8 cellular contexts compared by ENCODE assay signal in the genomic region with DNA sequence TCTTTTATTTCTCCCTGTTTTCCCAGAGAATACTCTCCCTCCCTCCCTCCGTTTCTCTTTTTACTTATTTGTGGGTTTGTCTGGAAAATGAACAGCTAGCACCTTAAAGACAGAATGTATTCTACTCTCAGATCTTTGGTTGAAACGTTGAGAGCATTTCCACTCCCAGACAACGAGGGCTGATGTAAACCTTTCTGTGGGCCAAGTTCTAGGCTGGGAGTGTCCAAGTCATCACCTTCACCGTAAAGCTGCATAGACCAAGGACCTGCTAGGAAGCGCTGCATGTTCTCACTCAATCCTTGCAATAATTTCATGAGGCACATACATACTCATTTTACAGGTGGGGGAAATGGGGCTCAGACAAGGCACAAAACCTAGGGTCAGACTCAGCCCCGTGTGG. TPM values are rescaled to one million over a fixed set of nuclear protein-coding genes. Genes with fewer than 3 reads are reported as not detected.
A peak's percentile ranks its signal among the peaks of the same experiment; 100 is the strongest.
DNase-seq lines count a peak whose midpoint lies in the region; ATAC-seq and TF ChIP-seq lines count a peak whose summit lies in the region.

No MANE protein-coding gene starts in this region.

- ATAC-seq in CD8-positive, alpha-beta T cell: peak; percentile 13
- ATAC-seq in effector memory CD8-positive, alpha-beta T cell (replicated peaks): peak; percentile 11
- ATAC-seq in HG02763 (IDR thresholded peaks at IDR 0.05; ENCODE audit: unreplicated experiment): no peak

- peak in 1 of 7 experiments; percentile 35 for DNase-seq in CD8-positive, alpha-beta T cell
- DNase-seq in RWPE1 (ENCODE audit: low spot score) (no peak), osteoblast (ENCODE audit: insufficient read length, low spot score, missing footprints) (peak; percentile 83), hypothalamus (lab: John Stamatoyannopoulos, UW) (no peak), AG08395 (ENCODE audit: low spot score) (no peak), NCI-H2171 (lab: John Stamatoyannopoulos, UW) (no peak)
- no peak for DNase-seq in effector memory CD8-positive, alpha-beta T cell

- H3K4me1 ChIP-seq in CD8-positive, alpha-beta T cell (ENCODE audit: insufficient read depth, low read length): peaks cover 98% of the 10 kb centered on the region
- peaks cover 94% of the 10 kb centered on the region for H3K4me1 ChIP-seq in osteoblast (ENCODE audit: insufficient read depth, low read length)

- H3K9me3 ChIP-seq in CD8-positive, alpha-beta T cell (ENCODE audit: low read length): no peaks in the 10 kb centered on the region
- no peaks in the 10 kb centered on the region for H3K9me3 ChIP-seq in osteoblast (ENCODE audit: low read depth, low read length)

- H3K27ac ChIP-seq in CD8-positive, alpha-beta T cell (ENCODE audit: low read depth, low read length): peak overlapping the region; percentile 13
- H3K27ac ChIP-seq in RWPE1 (peak overlapping the region; percentile 89), osteoblast (ENCODE audit: low read depth, low read length) (peak overlapping the region; percentile 92)

- peaks cover 86% of the 10 kb centered on the region for H4K20me1 ChIP-seq in osteoblast (ENCODE audit: insufficient read depth, low read length)

- peak overlapping the region; percentile 77 for H3K4me2 ChIP-seq in osteoblast (ENCODE audit: insufficient read depth, low read length)

- no peaks in the 10 kb centered on the region for H3K27me3 ChIP-seq in CD8-positive, alpha-beta T cell (ENCODE audit: insufficient read depth, low read length)
- H3K27me3 ChIP-seq in osteoblast (ENCODE audit: insufficient read depth, low read length): no peaks in the 10 kb centered on the region

- H3K27ac Mint-ChIP-seq in CD8-positive, alpha-beta T cell: peak overlapping the region; percentile 92
- peak overlapping the region; percentile 91 to 98 for H3K27ac Mint-ChIP-seq in effector memory CD8-positive, alpha-beta T cell

- no peak for TF ChIP-seq CTCF in CD8-positive, alpha-beta T cell (IDR thresholded peaks at IDR 0.05)
- no peak for TF ChIP-seq CTCF in RWPE1 (conservative IDR thresholded peaks at IDR 0.05; ENCODE audit: low read depth)
- TF ChIP-seq CTCF in osteoblast (IDR thresholded peaks at IDR 0.05; ENCODE audit: extremely low read depth, low read depth, low read length): no peak

- H3K4me3 ChIP-seq in CD8-positive, alpha-beta T cell (ENCODE audit: low read depth, low read length): peak overlapping the region; percentile 7
- H3K4me3 ChIP-seq in osteoblast (ENCODE audit: insufficient read depth, low read length): peak overlapping the region; percentile 38

- peak overlapping the region; percentile 77 for H3K4me3 Mint-ChIP-seq in CD8-positive, alpha-beta T cell
- H3K4me3 Mint-ChIP-seq in effector memory CD8-positive, alpha-beta T cell: peak overlapping the region; percentile 67 to 82

- no peaks in the 10 kb centered on the region for H3K9me3 Mint-ChIP-seq in CD8-positive, alpha-beta T cell
- no peaks in the 10 kb centered on the region for H3K9me3 Mint-ChIP-seq in effector memory CD8-positive, alpha-beta T cell

- H3K36me3 ChIP-seq in CD8-positive, alpha-beta T cell (ENCODE audit: insufficient read depth, low read length): no peaks in the 10 kb centered on the region
- peaks cover 27% of the 10 kb centered on the region for H3K36me3 ChIP-seq in osteoblast (ENCODE audit: insufficient read depth, low read length)

- no peak overlapping the region for H2AFZ ChIP-seq in osteoblast (ENCODE audit: low read length)

- POLR2A ChIA-PET in CD8-positive, alpha-beta T cell (lab: Charles Lee): interaction anchor here (0.6 to 2.5 kb wide), 8 partner anchors 9 to 212 kb away, joined by 3 to 13 read pairs (median 4); no protein-coding TSS in a partner anchor
- POLR2A ChIA-PET in RWPE1 (lab: Yijun Ruan, JAX; ENCODE audit: low non-redundant PET): no interaction called here

- peaks cover 57% of the 10 kb centered on the region for H3K36me3 Mint-ChIP-seq in CD8-positive, alpha-beta T cell
- peaks cover 89% of the 10 kb centered on the region for H3K36me3 Mint-ChIP-seq in effector memory CD8-positive, alpha-beta T cell (ENCODE audit: insufficient read depth)

- H3K4me1 Mint-ChIP-seq in CD8-positive, alpha-beta T cell (ENCODE audit: low read depth): peaks cover 96% of the 10 kb centered on the region
- H3K4me1 Mint-ChIP-seq in effector memory CD8-positive, alpha-beta T cell (ENCODE audit: low read depth in 2 of 2): peaks cover 90 to 92% of the 10 kb centered on the region in 2 donors

- CTCF ChIA-PET in CD8-positive, alpha-beta T cell (lab: Charles Lee): interaction anchor here (0.7 to 2.0 kb wide), 6 partner anchors 10 to 1204 kb away, joined by 3 to 8 read pairs (median 3); no protein-coding TSS in a partner anchor
- CTCF ChIA-PET in RWPE1 (lab: Yijun Ruan, JAX): no interaction called here

- no peaks in the 10 kb centered on the region for H3K27me3 Mint-ChIP-seq in CD8-positive, alpha-beta T cell (ENCODE audit: low read depth)
- no peaks in the 10 kb centered on the region for H3K27me3 Mint-ChIP-seq in effector memory CD8-positive, alpha-beta T cell

- intact Hi-C loops in CD8-positive, alpha-beta T cell (cut with DNase I, micrococcal nuclease): loop anchor here (5.0 kb wide), 2 partner anchors 102 to 117 kb away; no protein-coding TSS in a partner anchor

- peaks cover 100% of the 10 kb centered on the region for H3K79me2 ChIP-seq in osteoblast (ENCODE audit: insufficient read depth, low read length)

RNA-seq across cellular contexts. Expression of gene MYH9, which starts 32.4 kb away (rescaled TPM):
- total RNA-seq in CD8-positive, alpha-beta T cell: 100 to 1,000 TPM; 703 to 757 TPM
- 796 and 964 TPM in 2 replicates for total RNA-seq in osteoblast

Comparison
In these comparisons a context has a peak if more than half of its experiments do, and no peak if none do; other contexts are left out.
1. H3K27ac ChIP-seq: peak in every context shown above with its lines; median percentile 92 in osteoblast; 89 in RWPE1; 13 in CD8-positive, alpha-beta T cell.